Comparison of ENCODE assay signal across 18 cellular contexts in the genomic region with DNA sequence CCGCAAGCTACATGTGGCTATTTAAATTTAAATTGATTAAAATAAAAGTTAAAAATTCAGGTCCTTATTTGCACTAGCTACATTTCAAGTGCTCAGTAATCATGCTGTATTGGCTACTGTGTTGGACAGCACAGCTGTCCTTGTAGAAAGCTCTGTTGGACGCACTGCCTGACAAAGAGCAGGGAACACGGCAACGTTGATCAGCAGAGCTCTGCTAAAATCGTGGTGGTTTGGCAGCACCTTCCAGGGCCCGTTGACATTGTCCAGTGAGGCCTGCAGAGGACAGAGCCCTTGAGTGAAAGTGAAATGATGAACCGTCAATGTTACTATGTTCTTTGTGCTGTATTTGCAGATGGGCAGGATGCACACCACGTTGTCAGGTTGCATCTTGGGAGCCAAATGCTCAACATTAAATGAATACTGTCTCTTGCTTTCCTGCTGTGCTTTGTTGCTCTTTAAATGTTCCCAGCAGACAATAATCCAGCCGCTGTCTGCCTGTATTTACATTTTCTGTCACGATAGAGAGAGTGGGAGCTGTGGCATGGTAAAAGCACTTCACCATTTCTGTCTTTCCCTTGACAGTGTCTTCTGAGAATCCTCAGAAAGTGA.
"Had no signal": no experiment of that assay in that cellular context is flagged by ENCODE, and none has a peak within 500 bp of the region (broad histone marks: within the 10 kb centered on the region; RNA-seq: fewer than 3 reads in every experiment).

No MANE protein-coding gene starts in this region.

- H3K4me3 ChIP-seq: dorsolateral prefrontal cortex, gastroesophageal sphincter, tibial nerve, uterus had no signal

- H3K27me3 ChIP-seq: dorsolateral prefrontal cortex, gastroesophageal sphincter, neutrophil, uterus had no signal

- H2AFZ ChIP-seq: parathyroid adenoma had no signal

- H3K36me3 Mint-ChIP-seq: activated naive CD4-positive, alpha-beta T cell treated with anti-CD3 and anti-CD28 coated beads, Interleukin-2, amount 50 U/mL, for 24 hours; naive thymus-derived CD4-positive, alpha-beta T cell; stimulated activated memory B cell treated with anti-CD40 and anti-IgM and Interleukin-4, amounts not matched to agents 10 μg/mL and 1 μg/mL and 100 μg/mL, for 72 hours had no signal

- H3K4me1 Mint-ChIP-seq: activated CD4-positive, alpha-beta memory T cell treated with anti-CD3 and anti-CD28 coated beads, Interleukin-2, amount 10 ng/mL, durations not matched to agents 7 days and 5 days; activated naive CD4-positive, alpha-beta T cell treated with anti-CD3 and anti-CD28 coated beads, Interleukin-2, amount 50 U/mL, for 24 hours; naive thymus-derived CD4-positive, alpha-beta T cell; stimulated activated memory B cell treated with anti-CD40 and anti-IgM and Interleukin-4, amounts not matched to agents 10 μg/mL and 1 μg/mL and 100 μg/mL, for 72 hours had no signal

- H3K9me3 Mint-ChIP-seq: activated CD4-positive, alpha-beta memory T cell treated with anti-CD3 and anti-CD28 coated beads, Interleukin-2, amount 10 ng/mL, durations not matched to agents 7 days and 5 days; activated naive CD4-positive, alpha-beta T cell treated with anti-CD3 and anti-CD28 coated beads, Interleukin-2, amount 50 U/mL, for 24 hours had no signal

- H3K27me3 Mint-ChIP-seq: activated CD4-positive, alpha-beta memory T cell treated with anti-CD3 and anti-CD28 coated beads, Interleukin-2, amount 10 ng/mL, durations not matched to agents 7 days and 5 days; activated naive CD4-positive, alpha-beta T cell treated with anti-CD3 and anti-CD28 coated beads, Interleukin-2, amount 50 U/mL, for 24 hours; stimulated activated memory B cell treated with anti-CD40 and anti-IgM and Interleukin-4, amounts not matched to agents 10 μg/mL and 1 μg/mL and 100 μg/mL, for 72 hours had no signal

- H3K4me3 Mint-ChIP-seq: activated CD4-positive, alpha-beta memory T cell treated with anti-CD3 and anti-CD28 coated beads, Interleukin-2, amount 10 ng/mL, durations not matched to agents 7 days and 5 days; activated naive CD4-positive, alpha-beta T cell treated with anti-CD3 and anti-CD28 coated beads, Interleukin-2, amount 50 U/mL, for 24 hours; naive thymus-derived CD4-positive, alpha-beta T cell; stimulated activated memory B cell treated with anti-CD40 and anti-IgM and Interleukin-4, amounts not matched to agents 10 μg/mL and 1 μg/mL and 100 μg/mL, for 72 hours had no signal

- H3K4me1 ChIP-seq: gastroesophageal sphincter, parathyroid adenoma, tibial nerve, uterus had no signal

- ATAC-seq: gastroesophageal sphincter; left lobe of liver; naive thymus-derived CD4-positive, alpha-beta T cell; stimulated activated memory B cell treated with anti-CD40 and anti-IgM and Interleukin-4, amounts not matched to agents 10 μg/mL and 1 μg/mL and 100 μg/mL, for 72 hours had no signal

- H3K79me2 ChIP-seq: parathyroid adenoma had no signal

- H3K27ac ChIP-seq: dorsolateral prefrontal cortex, gastroesophageal sphincter, neutrophil, parathyroid adenoma, tibial nerve, uterus had no signal

- DNase-seq: activated CD4-positive, alpha-beta memory T cell treated with anti-CD3 and anti-CD28 coated beads, Interleukin-2, amount 10 ng/mL, durations not matched to agents 7 days and 5 days; activated CD4-positive, alpha-beta T cell treated with anti-CD3 and anti-CD28 coated beads for 4 hours; activated effector memory CD4-positive, alpha-beta T cell treated with anti-CD3 and anti-CD28 coated beads, Interleukin-2, amount 50 U/mL, for 16 hours; activated T-cell treated with anti-CD3 and anti-CD28 coated beads, Interleukin-2, amount 50 U/mL, for 48 hours; amniotic stem cell; dorsolateral prefrontal cortex; erythroblast; mammary epithelial cell; naive thymus-derived CD4-positive, alpha-beta T cell; stimulated activated CD4-positive, alpha-beta T cell treated with anti-CD3 and anti-CD28 coated beads, Interleukin-2, amount 100 ng/mL, for 48 hours; uterus had no signal

- H3K27ac Mint-ChIP-seq: activated CD4-positive, alpha-beta memory T cell treated with anti-CD3 and anti-CD28 coated beads, Interleukin-2, amount 10 ng/mL, durations not matched to agents 7 days and 5 days; activated naive CD4-positive, alpha-beta T cell treated with anti-CD3 and anti-CD28 coated beads, Interleukin-2, amount 50 U/mL, for 24 hours; naive thymus-derived CD4-positive, alpha-beta T cell; stimulated activated memory B cell treated with anti-CD40 and anti-IgM and Interleukin-4, amounts not matched to agents 10 μg/mL and 1 μg/mL and 100 μg/mL, for 72 hours had no signal

- H3K36me3 ChIP-seq: gastroesophageal sphincter, neutrophil, tibial nerve, uterus had no signal
